ENCODE assay signal across 17 cellular contexts in the genomic region with DNA sequence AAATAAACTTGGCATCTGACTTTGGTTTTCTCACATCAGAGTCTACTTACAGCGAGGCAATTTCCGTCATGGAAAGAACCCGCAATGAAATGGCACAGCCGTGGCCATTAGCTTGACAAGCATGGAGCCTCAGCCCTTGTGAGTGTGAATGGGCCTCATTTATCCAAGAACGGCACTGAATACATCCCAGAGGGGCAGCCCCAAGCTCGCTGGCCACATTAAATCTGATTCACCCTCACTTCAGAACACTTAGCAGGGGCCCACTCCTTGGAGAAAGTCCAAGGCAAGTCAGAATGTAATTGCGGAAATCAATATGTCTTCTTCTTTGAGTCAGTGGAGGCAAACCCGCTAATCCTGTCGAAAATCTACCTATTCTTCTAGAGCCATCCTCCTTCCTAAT.
DNase-seq lines count a peak whose midpoint lies in the region; ATAC-seq, FAIRE-seq and TF ChIP-seq lines count a peak whose summit lies in the region.
"Had no signal": no experiment of that assay in that cellular context is flagged by ENCODE, and none has a peak within 500 bp of the region (broad histone marks: within the 10 kb centered on the region; RNA-seq: fewer than 3 reads in every experiment).

No MANE protein-coding gene starts in this region.

- H2BK20ac ChIP-seq in IMR-90 (ENCODE audit: low read depth, low read length) = no peak overlapping the region

- H3K4me3 ChIP-seq in BLaER1 = no peak overlapping the region
- no peak overlapping the region for H3K4me3 ChIP-seq in IMR-90 (ENCODE audit: insufficient read depth, low read depth, low read length)
- H3K4me3 ChIP-seq: GM23338 had no signal

- no peak overlapping the region for H3K4ac ChIP-seq in IMR-90 (ENCODE audit: low read depth, low read length)

- no peak overlapping the region for H3K14ac ChIP-seq in IMR-90 (replicated peaks; ENCODE audit: low read depth, low read length)

- CTCF ChIA-PET in IMR-90 (lab: Yijun Ruan, JAX) = no interaction called here

- no peak for TF ChIP-seq POLR2A in IMR-90 (IDR thresholded peaks at IDR 0.05; ENCODE audit: low read depth, low read length)

- H2AK9ac ChIP-seq in IMR-90 (replicated peaks; ENCODE audit: low read depth, low read length, poor library complexity) = no peak overlapping the region

- H3K9ac ChIP-seq in BLaER1 (peak overlapping the region; percentile 81; the same call in 1 of the 2 replicates), IMR-90 (ENCODE audit: low read depth, low read length) (no peak overlapping the region)

- H3K4me2 ChIP-seq in BLaER1 (peak overlapping the region; percentile 76), IMR-90 (ENCODE audit: low read depth, low read length) (no peak overlapping the region)
- H3K4me2 ChIP-seq: GM23338 had no signal

- FAIRE-seq in RCC 7860 (lab: Jason Lieb, UNC) = no peak
- FAIRE-seq: G401.6, GM12891 had no signal

- no peak for ATAC-seq in IMR-90 (ENCODE audit: low read depth)
- ATAC-seq: GM23338 had no signal

- BruUV-seq in IMR-90 (replicated peaks; lab: Mats Ljungman, UMichigan) = no TSS peak

- 65% methylated on average over 3 of the region's 9 CpGs; no CpG with 5 or more reads in 1 of the 2 experiments for WGBS in IMR-90 (ENCODE audit: extremely low coverage in 2 of 2, insufficient read length in 1 of 2), 2 experiments

- H3K9me3 ChIP-seq in BLaER1 (no peaks in the 10 kb centered on the region), IMR-90 (ENCODE audit: control insufficient read depth, insufficient read depth, low read length) (no peaks in the 10 kb centered on the region)

- no peak overlapping the region for H2BK15ac ChIP-seq in IMR-90 (ENCODE audit: low read depth, low read length)

- H3K56ac ChIP-seq in IMR-90 (ENCODE audit: extremely low read depth, insufficient read depth, low read length) = no peak overlapping the region

- H3K18ac ChIP-seq in IMR-90 (ENCODE audit: low read depth, low read length) = no peak overlapping the region

- DNase-seq in IMR-90 = no peak
- peak; percentile 17 for DNase-seq in astrocyte of the hippocampus (ENCODE audit: low read depth, low spot score)
- peak; percentile 77 for DNase-seq in foreskin melanocyte
- no peak for DNase-seq in hepatic stellate cell (ENCODE audit: low spot score)
- DNase-seq in activated T-cell treated with anti-CD3 and anti-CD28 coated beads for 4 hours = no peak
- no peak for DNase-seq in putamen (ENCODE audit: low spot score)
- DNase-seq in RCC 7860 (ENCODE audit: low spot score) = no peak
- DNase-seq: ACHN; CD4-positive, alpha-beta memory T cell; DMS79; EL; H7 had no signal

- intact Hi-C loops in IMR-90 (cut with micrococcal nuclease) = no loop called here

- H2BK5ac ChIP-seq in IMR-90 (ENCODE audit: low read depth, low read length, poor library complexity, severe bottlenecking) = no peak overlapping the region

- H2AK5ac ChIP-seq in IMR-90 (ENCODE audit: low read depth, low read length) = no peak overlapping the region

- no peak overlapping the region for H4K5ac ChIP-seq in IMR-90 (ENCODE audit: low read depth, low read length)

- H3K27ac ChIP-seq in BLaER1 (peak overlapping the region; percentile 87), IMR-90 (ENCODE audit: insufficient read depth, low read length) (no peak overlapping the region)
- H3K27ac ChIP-seq: C4-2B had no signal

- H4K20me1 ChIP-seq in BLaER1 = no peaks in the 10 kb centered on the region
- no peaks in the 10 kb centered on the region for H4K20me1 ChIP-seq in IMR-90 (ENCODE audit: insufficient read depth, low read length)

- no peak overlapping the region for H4K8ac ChIP-seq in IMR-90 (ENCODE audit: low read depth in 2 of 2, low read length in 2 of 2)

- no peaks in the 10 kb centered on the region for H3K79me1 ChIP-seq in IMR-90 (ENCODE audit: low read depth in 1 of 2, low read length in 2 of 2)

- no peaks in the 10 kb centered on the region for H3K27me3 ChIP-seq in BLaER1
- H3K27me3 ChIP-seq in IMR-90 (ENCODE audit: control insufficient read depth, insufficient read depth, low read length) = peaks cover 4% of the 10 kb centered on the region

- peak overlapping the region; percentile 3 for H2AFZ ChIP-seq in IMR-90 (replicated peaks; ENCODE audit: low read length, poor library complexity)
- H2AFZ ChIP-seq: GM23338 had no signal

- H3K36me3 ChIP-seq in BLaER1 (peaks cover 72% of the 10 kb centered on the region), IMR-90 (ENCODE audit: control insufficient read depth, insufficient read depth, low read length) (no peaks in the 10 kb centered on the region)

- H3K4me1 ChIP-seq in BLaER1 (peaks cover 82% of the 10 kb centered on the region), IMR-90 (ENCODE audit: control insufficient read depth, insufficient read depth, low read length) (peaks cover 3% of the 10 kb centered on the region; the same call in 1 of the 2 replicates)

- TF ChIP-seq RAD21 in IMR-90 (IDR thresholded peaks at IDR 0.05; ENCODE audit: low read length) = no peak

- TF ChIP-seq CTCF in IMR-90 (conservative IDR thresholded peaks at IDR 0.05; ENCODE audit: low read depth, low read length) = no peak

- POLR2A ChIA-PET in IMR-90 (lab: Charles Lee; ENCODE audit: unreplicated experiment) = no interaction called here

- dilution Hi-C loops in IMR-90 (cut with HindIII; ENCODE audit: low sequenced_read_pairs, unreplicated experiment) = no loop called here

- H4K91ac ChIP-seq in IMR-90 (ENCODE audit: insufficient read depth, low read depth, low read length) = no peak overlapping the region

- in situ Hi-C loops in IMR-90 (cut with MboI; ENCODE audit: low sequenced_read_pairs) = no loop called here

- H3K23ac ChIP-seq in IMR-90 (ENCODE audit: low read depth, low read length) = no peak overlapping the region

- H3K9me1 ChIP-seq in IMR-90 (ENCODE audit: insufficient read depth, low read length) = no peaks in the 10 kb centered on the region

- H2BK120ac ChIP-seq in IMR-90 (ENCODE audit: low read depth, low read length) = no peak overlapping the region

TF ChIP-seq in IMR-90, 13 proteins besides CTCF, POLR2A, EP300 and RAD21:
- TF ChIP-seq, protein P1, sequence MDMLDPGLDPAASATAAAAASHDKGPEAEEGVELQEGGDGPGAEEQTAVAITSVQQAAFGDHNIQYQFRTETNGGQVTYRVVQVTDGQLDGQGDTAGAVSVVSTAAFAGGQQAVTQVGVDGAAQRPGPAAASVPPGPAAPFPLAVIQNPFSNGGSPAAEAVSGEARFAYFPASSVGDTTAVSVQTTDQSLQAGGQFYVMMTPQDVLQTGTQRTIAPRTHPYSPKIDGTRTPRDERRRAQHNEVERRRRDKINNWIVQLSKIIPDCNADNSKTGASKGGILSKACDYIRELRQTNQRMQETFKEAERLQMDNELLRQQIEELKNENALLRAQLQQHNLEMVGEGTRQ (IDR thresholded peaks at IDR 0.05; ENCODE audit: low read depth, low read length) = no peak
- TF ChIP-seq MAZ (IDR thresholded peaks at IDR 0.05; ENCODE audit: borderline replicate concordance, low read depth, low read length) = no peak
- TF ChIP-seq SMC3 (IDR thresholded peaks at IDR 0.05; ENCODE audit: low read depth, low read length) = no peak
- TF ChIP-seq MAFK (IDR thresholded peaks at IDR 0.05; ENCODE audit: low read depth, low read length) = no peak
- TF ChIP-seq RFX5 (IDR thresholded peaks at IDR 0.05; ENCODE audit: low read depth, low read length) = no peak
- no peak for TF ChIP-seq CHD1 (IDR thresholded peaks at IDR 0.05; ENCODE audit: low read depth, low read length)
- TF ChIP-seq FOS (IDR thresholded peaks at IDR 0.05; ENCODE audit: low read depth, low read length) = no peak
- TF ChIP-seq RCOR1 (IDR thresholded peaks at IDR 0.05; ENCODE audit: insufficient replicate concordance, low read length) = no peak
- no peak for TF ChIP-seq BHLHE40 (IDR thresholded peaks at IDR 0.05; ENCODE audit: low read depth, low read length)
- no peak for TF ChIP-seq MXI1 (IDR thresholded peaks at IDR 0.05; ENCODE audit: borderline replicate concordance, low read depth, low read length)

Comparison
In these comparisons a context has a peak if more than half of its experiments do, and no peak if none do; other contexts are left out.
1. DNase-seq: peak in astrocyte of the hippocampus (single experiment) and foreskin melanocyte (single experiment); none in IMR-90 (single experiment), hepatic stellate cell (single experiment), activated T-cell treated with anti-CD3 and anti-CD28 coated beads for 4 hours (single experiment), putamen (single experiment) and RCC 7860 (single experiment).